ENCODE assay signal across 8 cellular contexts in genomic region chr2:11738589-11739436, GRCh38. TPM values are rescaled to one million over a fixed set of nuclear protein-coding genes. Genes with fewer than 3 reads are reported as not detected.
A peak's percentile ranks its signal among the peaks of the same experiment; 100 is the strongest.
DNase-seq lines count a peak whose midpoint lies in the region; ATAC-seq and TF ChIP-seq lines count a peak whose summit lies in the region.

No MANE protein-coding gene starts in this region.

- H3K9me3 Mint-ChIP-seq in activated CD8-positive, alpha-beta memory T cell treated with anti-CD3 and anti-CD28 coated beads, Interleukin-2, amount 10 ng/mL, durations not matched to agents 7 days and 5 days (ENCODE audit: low read depth), result no peaks in the 10 kb centered on the region

- DNase-seq in activated CD8-positive, alpha-beta memory T cell treated with anti-CD3 and anti-CD28 coated beads, Interleukin-2, amount 10 ng/mL, durations not matched to agents 7 days and 5 days, result peak; percentile 70
- DNase-seq in activated CD8-positive, alpha-beta memory T cell treated with anti-CD3 and anti-CD28 coated beads, Interleukin-2, amount 50 U/mL, for 4 hours, result no peak
- peak in 2 of 3 donors; percentile 42 to 85 for DNase-seq in Peyer's patch
- DNase-seq in cerebellar cortex (ENCODE audit: low spot score), result peak; percentile 74
- peak; percentile 54 to 71 for DNase-seq in lung microvascular endothelial cell (ENCODE audit: low read depth in 2 of 2)
- peak; percentile 95 to 96 for DNase-seq in uterus
- no peak for DNase-seq in activated effector memory CD4-positive, alpha-beta T cell treated with anti-CD3 and anti-CD28 coated beads, Interleukin-2, amount 50 U/mL, for 16 hours

- peaks cover 0 to 6% (median under 1%) of the 10 kb centered on the region in 4 donors for H3K4me1 ChIP-seq in Peyer's patch
- peaks cover 2 to 4% of the 10 kb centered on the region in 2 donors for H3K4me1 ChIP-seq in uterus

- peaks cover under 1% of the 10 kb centered on the region for H3K27me3 Mint-ChIP-seq in activated CD8-positive, alpha-beta memory T cell treated with anti-CD3 and anti-CD28 coated beads, Interleukin-2, amount 10 ng/mL, durations not matched to agents 7 days and 5 days

- CTCF ChIA-PET in activated CD8-positive, alpha-beta memory T cell treated with anti-CD3 and anti-CD28 coated beads, Interleukin-2, amount 10 ng/mL, durations not matched to agents 7 days and 5 days (lab: Charles Lee), result interaction anchor here (0.8 to 24.4 kb wide), 12 partner anchors 8 to 51 kb away, joined by 3 to 401 read pairs (median 6); partner anchors contain the start of gene LPIN1

- no peak overlapping the region for H3K4me3 Mint-ChIP-seq in activated CD8-positive, alpha-beta memory T cell treated with anti-CD3 and anti-CD28 coated beads, Interleukin-2, amount 10 ng/mL, durations not matched to agents 7 days and 5 days

- ATAC-seq in activated CD8-positive, alpha-beta memory T cell treated with anti-CD3 and anti-CD28 coated beads, Interleukin-2, amount 10 ng/mL, durations not matched to agents 7 days and 5 days, result peak; percentile 94
- ATAC-seq in HG02870 (IDR thresholded peaks at IDR 0.05; ENCODE audit: unreplicated experiment), result peak; percentile 61

- TF ChIP-seq POLR2A in Peyer's patch (IDR thresholded peaks at IDR 0.05), result no peak
- TF ChIP-seq POLR2A in uterus (IDR thresholded peaks at IDR 0.05), result no peak

- H3K9me3 ChIP-seq in Peyer's patch, result no peaks in the 10 kb centered on the region
- H3K9me3 ChIP-seq in uterus, result no peaks in the 10 kb centered on the region

- intact Hi-C loops in uterus (cut with DNase I; ENCODE audit: low total_unique reads), result no loop called here

- TF ChIP-seq CTCF in Peyer's patch (IDR thresholded peaks at IDR 0.05), result peak in 4 of 6 experiments; percentile 37 to 53 (median 52)
- peak; percentile 31 to 58 (median 51) for TF ChIP-seq CTCF in uterus (IDR thresholded peaks at IDR 0.05)

- H3K36me3 ChIP-seq in Peyer's patch (no peaks in the 10 kb centered on the region), uterus (no peaks in the 10 kb centered on the region)

- peaks cover 18% of the 10 kb centered on the region for H3K4me1 Mint-ChIP-seq in activated CD8-positive, alpha-beta memory T cell treated with anti-CD3 and anti-CD28 coated beads, Interleukin-2, amount 10 ng/mL, durations not matched to agents 7 days and 5 days

- H3K27ac Mint-ChIP-seq in activated CD8-positive, alpha-beta memory T cell treated with anti-CD3 and anti-CD28 coated beads, Interleukin-2, amount 10 ng/mL, durations not matched to agents 7 days and 5 days, result peak overlapping the region; percentile 18

- H3K36me3 Mint-ChIP-seq in activated CD8-positive, alpha-beta memory T cell treated with anti-CD3 and anti-CD28 coated beads, Interleukin-2, amount 10 ng/mL, durations not matched to agents 7 days and 5 days, result no peaks in the 10 kb centered on the region

- H3K4me3 ChIP-seq in Peyer's patch, result no peak overlapping the region
- H3K4me3 ChIP-seq in uterus, result no peak overlapping the region

- H3K27me3 ChIP-seq in Peyer's patch (no peaks in the 10 kb centered on the region), uterus (no peaks in the 10 kb centered on the region)

- H3K27ac ChIP-seq in Peyer's patch, result peak overlapping the region in 1 of 4 donors; percentile 23
- H3K27ac ChIP-seq in uterus, result peak overlapping the region; percentile 17 to 66

RNA-seq across cellular contexts. Expression of gene LPIN1, which starts 7.6 kb away (rescaled TPM):
- 10 to 100 TPM; 57.1 to 76.4 TPM for total RNA-seq in activated CD8-positive, alpha-beta memory T cell treated with anti-CD3 and anti-CD28 coated beads, Interleukin-2, amount 10 ng/mL, durations not matched to agents 7 days and 5 days
- total RNA-seq in Peyer's patch (10 to 100 TPM; 28.7 to 69.3 (median 44.0) TPM), lung microvascular endothelial cell (12.2 and 13.1 TPM in 2 replicates), uterus (10 to 100 TPM; 19.0 to 52.3 (median 30.5) TPM)

Comparison
In these comparisons a context has a peak if more than half of its experiments do, and no peak if none do; other contexts are left out.
1. DNase-seq: peak in activated CD8-positive, alpha-beta memory T cell treated with anti-CD3 and anti-CD28 coated beads, Interleukin-2, amount 10 ng/mL, durations not matched to agents 7 days and 5 days (single experiment), Peyer's patch (2 of 3), cerebellar cortex (single experiment), lung microvascular endothelial cell (2 of 2) and uterus (2 of 2); none in activated CD8-positive, alpha-beta memory T cell treated with anti-CD3 and anti-CD28 coated beads, Interleukin-2, amount 50 U/mL, for 4 hours (single experiment) and activated effector memory CD4-positive, alpha-beta T cell treated with anti-CD3 and anti-CD28 coated beads, Interleukin-2, amount 50 U/mL, for 16 hours (single experiment).